ENCODE assay signal across 1 cellular context in genomic region chr10:89853796-89854195, GRCh38.
TF ChIP-seq lines count a peak whose summit lies in the region.

No MANE protein-coding gene starts in this region.

TF ChIP-seq in HepG2, 621 proteins besides CTCF, POLR2A, EP300 and RAD21 (continued from another document):
- peak; percentile 26; the same call in 1 of the 2 replicates for TF ChIP-seq ZNF687 (CRISPR knock-in tag; IDR thresholded peaks at IDR 0.05)
- TF ChIP-seq HNF4A (CRISPR knock-in tag; IDR thresholded peaks at IDR 0.05): 0 out of 2 replicates have a peak, but pooled peaks have one; percentile 5
